Comparison of ENCODE assay signal across 1 cellular context in genomic region chr2:26757873-26758789, GRCh38.
TF ChIP-seq lines count a peak whose summit lies in the region.

No MANE protein-coding gene starts in this region.

TF ChIP-seq in HepG2, 621 proteins besides CTCF, POLR2A, EP300 and RAD21 (continued from another document and continues in another):
- TF ChIP-seq ZBTB34 (CRISPR knock-in tag; IDR thresholded peaks at IDR 0.05) (no peak), SIN3A (IDR thresholded peaks at IDR 0.05; ENCODE audit: borderline replicate concordance, low read depth, low read length) (no peak), ZNF121 (CRISPR knock-in tag; IDR thresholded peaks at IDR 0.05) (no peak), ZNF275 (CRISPR knock-in tag; IDR thresholded peaks at IDR 0.05; ENCODE audit: borderline replicate concordance) (no peak), ZNF672 (CRISPR knock-in tag; IDR thresholded peaks at IDR 0.05) (no peak), KDM2A (CRISPR knock-in tag; IDR thresholded peaks at IDR 0.05; ENCODE audit: borderline replicate concordance, low read depth) (no peak), ATF7 (IDR thresholded peaks at IDR 0.05) (peak; percentile 51; the same call in 1 of the 2 replicates), ATF7 (CRISPR knock-in tag; IDR thresholded peaks at IDR 0.05) (no peak), E2F5 (CRISPR knock-in tag; conservative IDR thresholded peaks at IDR 0.05) (no peak), ZNF597 (CRISPR knock-in tag; IDR thresholded peaks at IDR 0.05) (no peak), FOXA3 (CRISPR knock-in tag; IDR thresholded peaks at IDR 0.05) (peak; percentile 77), ZNF703 (CRISPR knock-in tag; IDR thresholded peaks at IDR 0.05; ENCODE audit: borderline replicate concordance) (no peak), KAT7 (CRISPR knock-in tag; IDR thresholded peaks at IDR 0.05; ENCODE audit: borderline replicate concordance) (no peak; the same call in 1 of the 2 replicates), KLF12 (CRISPR knock-in tag; IDR thresholded peaks at IDR 0.05; ENCODE audit: borderline replicate concordance) (no peak), ATF6 (CRISPR knock-in tag; conservative IDR thresholded peaks at IDR 0.05) (no peak), SMAD3 (CRISPR knock-in tag; IDR thresholded peaks at IDR 0.05) (peak; percentile 95), TBL1XR1 (IDR thresholded peaks at IDR 0.05; ENCODE audit: borderline replicate concordance, low read length, partially characterized antibody) (peak; percentile 47), RBM22 (optimal IDR thresholded peaks at IDR 0.05; ENCODE audit: low read length) (no peak), IKZF4 (CRISPR knock-in tag; IDR thresholded peaks at IDR 0.05; ENCODE audit: borderline replicate concordance, low read depth, not compliant biosample characterization) (no peak), ZBTB3 (CRISPR knock-in tag; IDR thresholded peaks at IDR 0.05; ENCODE audit: borderline replicate concordance, low read depth) (no peak), NFYB (CRISPR knock-in tag; IDR thresholded peaks at IDR 0.05) (0 out of 2 replicates have a peak, but pooled peaks have one; percentile 17), NCOA5 (CRISPR knock-in tag; IDR thresholded peaks at IDR 0.05) (no peak), ZSCAN25 (CRISPR knock-in tag; IDR thresholded peaks at IDR 0.05) (no peak), ZBTB46 (CRISPR knock-in tag; IDR thresholded peaks at IDR 0.05; ENCODE audit: borderline replicate concordance) (no peak), HNRNPLL (IDR thresholded peaks at IDR 0.05; ENCODE audit: low read depth, low read length, poor library complexity, severe bottlenecking) (no peak), SETDB1 (CRISPR knock-in tag; IDR thresholded peaks at IDR 0.05; ENCODE audit: borderline replicate concordance) (no peak), RELA (CRISPR knock-in tag; IDR thresholded peaks at IDR 0.05) (no peak), NPAS2 (CRISPR knock-in tag; IDR thresholded peaks at IDR 0.05; ENCODE audit: borderline replicate concordance) (no peak), HOXD1 (CRISPR knock-in tag; IDR thresholded peaks at IDR 0.05) (no peak), TOPORS (CRISPR knock-in tag; IDR thresholded peaks at IDR 0.05) (no peak), ZNF75D (CRISPR knock-in tag; IDR thresholded peaks at IDR 0.05; ENCODE audit: borderline replicate concordance) (no peak), ZNF839 (CRISPR knock-in tag; IDR thresholded peaks at IDR 0.05; ENCODE audit: borderline replicate concordance) (no peak), ZNF569 (CRISPR knock-in tag; IDR thresholded peaks at IDR 0.05; ENCODE audit: borderline replicate concordance) (no peak)
- TF ChIP-seq, protein P1, sequence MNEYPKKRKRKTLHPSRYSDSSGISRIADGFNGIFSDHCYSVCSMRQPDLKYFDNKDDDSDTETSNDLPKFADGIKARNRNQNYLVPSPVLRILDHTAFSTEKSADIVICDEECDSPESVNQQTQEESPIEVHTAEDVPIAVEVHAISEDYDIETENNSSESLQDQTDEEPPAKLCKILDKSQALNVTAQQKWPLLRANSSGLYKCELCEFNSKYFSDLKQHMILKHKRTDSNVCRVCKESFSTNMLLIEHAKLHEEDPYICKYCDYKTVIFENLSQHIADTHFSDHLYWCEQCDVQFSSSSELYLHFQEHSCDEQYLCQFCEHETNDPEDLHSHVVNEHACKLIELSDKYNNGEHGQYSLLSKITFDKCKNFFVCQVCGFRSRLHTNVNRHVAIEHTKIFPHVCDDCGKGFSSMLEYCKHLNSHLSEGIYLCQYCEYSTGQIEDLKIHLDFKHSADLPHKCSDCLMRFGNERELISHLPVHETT (CRISPR knock-in tag; conservative IDR thresholded peaks at IDR 0.05) = no peak
- TF ChIP-seq, protein P2, sequence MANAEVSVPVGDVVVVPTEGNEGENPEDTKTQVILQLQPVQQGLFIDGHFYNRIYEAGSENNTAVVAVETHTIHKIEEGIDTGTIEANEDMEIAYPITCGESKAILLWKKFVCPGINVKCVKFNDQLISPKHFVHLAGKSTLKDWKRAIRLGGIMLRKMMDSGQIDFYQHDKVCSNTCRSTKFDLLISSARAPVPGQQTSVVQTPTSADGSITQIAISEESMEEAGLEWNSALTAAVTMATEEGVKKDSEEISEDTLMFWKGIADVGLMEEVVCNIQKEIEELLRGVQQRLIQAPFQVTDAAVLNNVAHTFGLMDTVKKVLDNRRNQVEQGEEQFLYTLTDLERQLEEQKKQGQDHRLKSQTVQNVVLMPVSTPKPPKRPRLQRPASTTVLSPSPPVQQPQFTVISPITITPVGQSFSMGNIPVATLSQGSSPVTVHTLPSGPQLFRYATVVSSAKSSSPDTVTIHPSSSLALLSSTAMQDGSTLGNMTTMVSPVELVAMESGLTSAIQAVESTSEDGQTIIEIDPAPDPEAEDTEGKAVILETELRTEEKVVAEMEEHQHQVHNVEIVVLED (CRISPR knock-in tag; IDR thresholded peaks at IDR 0.05; ENCODE audit: borderline replicate concordance) = no peak
- TF ChIP-seq, protein P3, sequence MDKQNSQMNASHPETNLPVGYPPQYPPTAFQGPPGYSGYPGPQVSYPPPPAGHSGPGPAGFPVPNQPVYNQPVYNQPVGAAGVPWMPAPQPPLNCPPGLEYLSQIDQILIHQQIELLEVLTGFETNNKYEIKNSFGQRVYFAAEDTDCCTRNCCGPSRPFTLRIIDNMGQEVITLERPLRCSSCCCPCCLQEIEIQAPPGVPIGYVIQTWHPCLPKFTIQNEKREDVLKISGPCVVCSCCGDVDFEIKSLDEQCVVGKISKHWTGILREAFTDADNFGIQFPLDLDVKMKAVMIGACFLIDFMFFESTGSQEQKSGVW (CRISPR knock-in tag; IDR thresholded peaks at IDR 0.05; ENCODE audit: borderline replicate concordance) = no peak
- TF ChIP-seq, protein P4, sequence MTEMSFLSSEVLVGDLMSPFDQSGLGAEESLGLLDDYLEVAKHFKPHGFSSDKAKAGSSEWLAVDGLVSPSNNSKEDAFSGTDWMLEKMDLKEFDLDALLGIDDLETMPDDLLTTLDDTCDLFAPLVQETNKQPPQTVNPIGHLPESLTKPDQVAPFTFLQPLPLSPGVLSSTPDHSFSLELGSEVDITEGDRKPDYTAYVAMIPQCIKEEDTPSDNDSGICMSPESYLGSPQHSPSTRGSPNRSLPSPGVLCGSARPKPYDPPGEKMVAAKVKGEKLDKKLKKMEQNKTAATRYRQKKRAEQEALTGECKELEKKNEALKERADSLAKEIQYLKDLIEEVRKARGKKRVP (CRISPR knock-in tag; IDR thresholded peaks at IDR 0.05) = peak in 1 of 2 experiments; percentile 98; a peak in 2 of 4 replicates
- TF ChIP-seq, protein P5, sequence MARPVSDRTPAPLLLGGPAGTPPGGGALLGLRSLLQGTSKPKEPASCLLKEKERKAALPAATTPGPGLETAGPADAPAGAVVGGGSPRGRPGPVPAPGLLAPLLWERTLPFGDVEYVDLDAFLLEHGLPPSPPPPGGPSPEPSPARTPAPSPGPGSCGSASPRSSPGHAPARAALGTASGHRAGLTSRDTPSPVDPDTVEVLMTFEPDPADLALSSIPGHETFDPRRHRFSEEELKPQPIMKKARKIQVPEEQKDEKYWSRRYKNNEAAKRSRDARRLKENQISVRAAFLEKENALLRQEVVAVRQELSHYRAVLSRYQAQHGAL (CRISPR knock-in tag; IDR thresholded peaks at IDR 0.05; ENCODE audit: not compliant biosample characterization) = no peak
- TF ChIP-seq, protein P6, sequence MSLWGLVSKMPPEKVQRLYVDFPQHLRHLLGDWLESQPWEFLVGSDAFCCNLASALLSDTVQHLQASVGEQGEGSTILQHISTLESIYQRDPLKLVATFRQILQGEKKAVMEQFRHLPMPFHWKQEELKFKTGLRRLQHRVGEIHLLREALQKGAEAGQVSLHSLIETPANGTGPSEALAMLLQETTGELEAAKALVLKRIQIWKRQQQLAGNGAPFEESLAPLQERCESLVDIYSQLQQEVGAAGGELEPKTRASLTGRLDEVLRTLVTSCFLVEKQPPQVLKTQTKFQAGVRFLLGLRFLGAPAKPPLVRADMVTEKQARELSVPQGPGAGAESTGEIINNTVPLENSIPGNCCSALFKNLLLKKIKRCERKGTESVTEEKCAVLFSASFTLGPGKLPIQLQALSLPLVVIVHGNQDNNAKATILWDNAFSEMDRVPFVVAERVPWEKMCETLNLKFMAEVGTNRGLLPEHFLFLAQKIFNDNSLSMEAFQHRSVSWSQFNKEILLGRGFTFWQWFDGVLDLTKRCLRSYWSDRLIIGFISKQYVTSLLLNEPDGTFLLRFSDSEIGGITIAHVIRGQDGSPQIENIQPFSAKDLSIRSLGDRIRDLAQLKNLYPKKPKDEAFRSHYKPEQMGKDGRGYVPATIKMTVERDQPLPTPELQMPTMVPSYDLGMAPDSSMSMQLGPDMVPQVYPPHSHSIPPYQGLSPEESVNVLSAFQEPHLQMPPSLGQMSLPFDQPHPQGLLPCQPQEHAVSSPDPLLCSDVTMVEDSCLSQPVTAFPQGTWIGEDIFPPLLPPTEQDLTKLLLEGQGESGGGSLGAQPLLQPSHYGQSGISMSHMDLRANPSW (CRISPR knock-in tag; IDR thresholded peaks at IDR 0.05; ENCODE audit: borderline replicate concordance) = no peak
